In genomic region chr11:2793781-2794418, GRCh38 we compare ENCODE assay signal across 17 cellular contexts.
DNase-seq lines count a peak whose midpoint lies in the region; ATAC-seq and TF ChIP-seq lines count a peak whose summit lies in the region.
"Had no signal": no experiment of that assay in that cellular context is flagged by ENCODE, and none has a peak within 500 bp of the region (broad histone marks: within the 10 kb centered on the region; RNA-seq: fewer than 3 reads in every experiment).

No MANE protein-coding gene starts in this region.

- H3K9me3 Mint-ChIP-seq in chondrocyte (ENCODE audit: low read depth) = peaks cover 4% of the 10 kb centered on the region
- H3K9me3 Mint-ChIP-seq: IgD-negative memory B cell; stimulated activated naive B cell treated with anti-CD40 and anti-IgM and Interleukin-4, amounts not matched to agents 10 μg/mL and 1 μg/mL and 100 μg/mL, for 72 hours had no signal

- TF ChIP-seq CTCF in Peyer's patch (IDR thresholded peaks at IDR 0.05) (no peak), chondrocyte (IDR thresholded peaks at IDR 0.05) (no peak), lower lobe of right lung (IDR thresholded peaks at IDR 0.05) (no peak), suprapubic skin (IDR thresholded peaks at IDR 0.05) (no peak), esophagus muscularis mucosa (IDR thresholded peaks at IDR 0.05) (no peak)

- H3K36me3 Mint-ChIP-seq in chondrocyte (ENCODE audit: low read depth) = peaks cover 2% of the 10 kb centered on the region

- no peaks in the 10 kb centered on the region for H3K36me3 ChIP-seq in Peyer's patch
- no peaks in the 10 kb centered on the region for H3K36me3 ChIP-seq in lower lobe of right lung
- no peaks in the 10 kb centered on the region for H3K36me3 ChIP-seq in suprapubic skin
- no peaks in the 10 kb centered on the region for H3K36me3 ChIP-seq in esophagus muscularis mucosa

- no peak for ATAC-seq in lower lobe of right lung
- ATAC-seq: esophagus mucosa; stimulated activated naive B cell treated with anti-CD40 and anti-IgM and Interleukin-4, amounts not matched to agents 10 μg/mL and 1 μg/mL and 100 μg/mL, for 72 hours had no signal

- TF ChIP-seq POLR2A in Peyer's patch (IDR thresholded peaks at IDR 0.05) (no peak), suprapubic skin (IDR thresholded peaks at IDR 0.05) (no peak), esophagus muscularis mucosa (IDR thresholded peaks at IDR 0.05; ENCODE audit: low read depth) (no peak)

- intact Hi-C loops in lower lobe of right lung (cut with DNase I) = no loop called here
- intact Hi-C loops in esophagus muscularis mucosa (cut with DNase I) = loop anchor here (5.0 kb wide), 1 partner anchor 88 kb away; no protein-coding TSS in a partner anchor

- H3K27me3 ChIP-seq in Peyer's patch (no peaks in the 10 kb centered on the region), lower lobe of right lung (ENCODE audit: low read depth) (no peaks in the 10 kb centered on the region), suprapubic skin (peaks cover 23% of the 10 kb centered on the region), esophagus muscularis mucosa (no peaks in the 10 kb centered on the region)

- no peak for TF ChIP-seq EP300 in suprapubic skin (IDR thresholded peaks at IDR 0.05)
- no peak for TF ChIP-seq EP300 in esophagus muscularis mucosa (IDR thresholded peaks at IDR 0.05)

- H3K27me3 Mint-ChIP-seq in chondrocyte (ENCODE audit: low read depth) = peaks cover 22% of the 10 kb centered on the region

- peaks cover 4% of the 10 kb centered on the region for H3K4me1 Mint-ChIP-seq in chondrocyte (ENCODE audit: low read depth)
- H3K4me1 Mint-ChIP-seq: IgD-negative memory B cell had no signal

- H3K4me1 ChIP-seq in Peyer's patch = peaks cover 0 to 10% (median 0%) of the 10 kb centered on the region in 4 donors
- H3K4me1 ChIP-seq in lower lobe of right lung = peaks cover 10% of the 10 kb centered on the region
- peaks cover 11% of the 10 kb centered on the region for H3K4me1 ChIP-seq in suprapubic skin
- H3K4me1 ChIP-seq in esophagus muscularis mucosa = peaks cover 17 to 22% (median 19%) of the 10 kb centered on the region in 4 donors

- 86% methylated on average over 13 of the region's 13 CpGs for whole genome bisulfite sequencing in suprapubic skin
- WGBS in esophagus muscularis mucosa = 84% methylated on average over 13 of the region's 13 CpGs

- no peak overlapping the region for H3K4me3 Mint-ChIP-seq in chondrocyte (ENCODE audit: unreplicated experiment)
- H3K4me3 Mint-ChIP-seq: IgD-negative memory B cell; stimulated activated naive B cell treated with anti-CD40 and anti-IgM and Interleukin-4, amounts not matched to agents 10 μg/mL and 1 μg/mL and 100 μg/mL, for 72 hours had no signal

- DNase-seq in Peyer's patch (peak in 2 of 3 donors; percentile 11 to 31), chondrocyte (ENCODE audit: low spot score) (peak; percentile 64), lower lobe of right lung (peak; percentile 18), suprapubic skin (ENCODE audit: low spot score in 2 of 2) (peak; percentile 38 to 67), esophagus muscularis mucosa (ENCODE audit: extremely low spot score) (no peak), NCI-H2227 treated with DMSO at 0.1 percent for 48 hours (lab: John Stamatoyannopoulos, UW) (no peak), NCI-H2029 (lab: John Stamatoyannopoulos, UW) (no peak)
- DNase-seq: activated T-cell treated with anti-CD3 and anti-CD28 coated beads for 4 hours; HCEC 1CT; NCI-H1694 treated with DMSO at 0.1 percent for 48 hours; NCI-H510A; stimulated activated CD4-positive, alpha-beta T cell treated with anti-CD3 and anti-CD28 coated beads, Interleukin-15, amount 100 ng/mL, for 24 hours; stimulated activated naive B cell treated with anti-CD40 and anti-IgM and Interleukin-4, amounts not matched to agents 10 μg/mL and 1 μg/mL and 100 μg/mL, for 72 hours; trophoblast cell had no signal

- H3K9me3 ChIP-seq in Peyer's patch (no peaks in the 10 kb centered on the region), lower lobe of right lung (no peaks in the 10 kb centered on the region), suprapubic skin (no peaks in the 10 kb centered on the region), esophagus muscularis mucosa (no peaks in the 10 kb centered on the region)

- H3K27ac Mint-ChIP-seq in chondrocyte (ENCODE audit: unreplicated experiment) = no peak overlapping the region
- H3K27ac Mint-ChIP-seq: IgD-negative memory B cell; stimulated activated naive B cell treated with anti-CD40 and anti-IgM and Interleukin-4, amounts not matched to agents 10 μg/mL and 1 μg/mL and 100 μg/mL, for 72 hours had no signal

- no peak overlapping the region for H3K4me3 ChIP-seq in Peyer's patch
- no peak overlapping the region for H3K4me3 ChIP-seq in lower lobe of right lung
- no peak overlapping the region for H3K4me3 ChIP-seq in suprapubic skin
- no peak overlapping the region for H3K4me3 ChIP-seq in esophagus muscularis mucosa
- H3K4me3 ChIP-seq: lung had no signal

- H3K27ac ChIP-seq in Peyer's patch = no peak overlapping the region
- no peak overlapping the region for H3K27ac ChIP-seq in lower lobe of right lung
- no peak overlapping the region for H3K27ac ChIP-seq in suprapubic skin
- H3K27ac ChIP-seq in esophagus muscularis mucosa (replicated peaks in 1 of 4) = no peak overlapping the region

Comparison
In these comparisons a context has a peak if more than half of its experiments do, and no peak if none do; other contexts are left out.
1. DNase-seq: peak in Peyer's patch (2 of 3), chondrocyte (single experiment), lower lobe of right lung (single experiment) and suprapubic skin (2 of 2); none in esophagus muscularis mucosa (single experiment), NCI-H2227 treated with DMSO at 0.1 percent for 48 hours (single experiment) and NCI-H2029 (single experiment).